Comparison of ENCODE assay signal across 1 cellular context in the genomic region with DNA sequence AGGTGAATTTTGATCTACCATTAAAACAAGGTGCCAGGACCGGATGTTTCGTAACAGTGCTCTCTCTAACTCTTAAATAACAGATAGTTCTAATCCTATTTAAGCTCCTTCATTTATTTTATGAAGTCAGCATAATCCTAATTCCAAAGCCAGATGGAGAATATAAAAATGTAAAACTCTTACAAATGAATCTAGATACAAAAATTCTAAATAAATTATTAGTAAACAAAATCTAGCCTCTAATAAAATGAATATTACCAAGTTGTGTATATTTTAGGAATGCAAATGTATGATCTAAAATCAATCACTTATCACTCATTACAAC.
TF ChIP-seq lines count a peak whose summit lies in the region.

No MANE protein-coding gene starts in this region.

TF ChIP-seq in GM23338, 12 proteins besides CTCF, POLR2A, EP300 and RAD21 (continued from another document):
- TF ChIP-seq, protein P1, sequence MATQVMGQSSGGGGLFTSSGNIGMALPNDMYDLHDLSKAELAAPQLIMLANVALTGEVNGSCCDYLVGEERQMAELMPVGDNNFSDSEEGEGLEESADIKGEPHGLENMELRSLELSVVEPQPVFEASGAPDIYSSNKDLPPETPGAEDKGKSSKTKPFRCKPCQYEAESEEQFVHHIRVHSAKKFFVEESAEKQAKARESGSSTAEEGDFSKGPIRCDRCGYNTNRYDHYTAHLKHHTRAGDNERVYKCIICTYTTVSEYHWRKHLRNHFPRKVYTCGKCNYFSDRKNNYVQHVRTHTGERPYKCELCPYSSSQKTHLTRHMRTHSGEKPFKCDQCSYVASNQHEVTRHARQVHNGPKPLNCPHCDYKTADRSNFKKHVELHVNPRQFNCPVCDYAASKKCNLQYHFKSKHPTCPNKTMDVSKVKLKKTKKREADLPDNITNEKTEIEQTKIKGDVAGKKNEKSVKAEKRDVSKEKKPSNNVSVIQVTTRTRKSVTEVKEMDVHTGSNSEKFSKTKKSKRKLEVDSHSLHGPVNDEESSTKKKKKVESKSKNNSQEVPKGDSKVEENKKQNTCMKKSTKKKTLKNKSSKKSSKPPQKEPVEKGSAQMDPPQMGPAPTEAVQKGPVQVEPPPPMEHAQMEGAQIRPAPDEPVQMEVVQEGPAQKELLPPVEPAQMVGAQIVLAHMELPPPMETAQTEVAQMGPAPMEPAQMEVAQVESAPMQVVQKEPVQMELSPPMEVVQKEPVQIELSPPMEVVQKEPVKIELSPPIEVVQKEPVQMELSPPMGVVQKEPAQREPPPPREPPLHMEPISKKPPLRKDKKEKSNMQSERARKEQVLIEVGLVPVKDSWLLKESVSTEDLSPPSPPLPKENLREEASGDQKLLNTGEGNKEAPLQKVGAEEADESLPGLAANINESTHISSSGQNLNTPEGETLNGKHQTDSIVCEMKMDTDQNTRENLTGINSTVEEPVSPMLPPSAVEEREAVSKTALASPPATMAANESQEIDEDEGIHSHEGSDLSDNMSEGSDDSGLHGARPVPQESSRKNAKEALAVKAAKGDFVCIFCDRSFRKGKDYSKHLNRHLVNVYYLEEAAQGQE (IDR thresholded peaks at IDR 0.05; ENCODE audit: unreplicated experiment), result no peak
- TF ChIP-seq EZH2 (IDR thresholded peaks at IDR 0.05; ENCODE audit: low read depth, unreplicated experiment) (no peak), ZNF114 (CRISPR knock-in tag; IDR thresholded peaks at IDR 0.05) (no peak), CREB1 (CRISPR knock-in tag; IDR thresholded peaks at IDR 0.05; ENCODE audit: low read depth) (no peak), JUNB (IDR thresholded peaks at IDR 0.05; ENCODE audit: unreplicated experiment) (no peak)
TF ChIP-seq in GM23338: peak in this region for 0.
